Comparison of ENCODE assay signal across 16 cellular contexts in the genomic region with DNA sequence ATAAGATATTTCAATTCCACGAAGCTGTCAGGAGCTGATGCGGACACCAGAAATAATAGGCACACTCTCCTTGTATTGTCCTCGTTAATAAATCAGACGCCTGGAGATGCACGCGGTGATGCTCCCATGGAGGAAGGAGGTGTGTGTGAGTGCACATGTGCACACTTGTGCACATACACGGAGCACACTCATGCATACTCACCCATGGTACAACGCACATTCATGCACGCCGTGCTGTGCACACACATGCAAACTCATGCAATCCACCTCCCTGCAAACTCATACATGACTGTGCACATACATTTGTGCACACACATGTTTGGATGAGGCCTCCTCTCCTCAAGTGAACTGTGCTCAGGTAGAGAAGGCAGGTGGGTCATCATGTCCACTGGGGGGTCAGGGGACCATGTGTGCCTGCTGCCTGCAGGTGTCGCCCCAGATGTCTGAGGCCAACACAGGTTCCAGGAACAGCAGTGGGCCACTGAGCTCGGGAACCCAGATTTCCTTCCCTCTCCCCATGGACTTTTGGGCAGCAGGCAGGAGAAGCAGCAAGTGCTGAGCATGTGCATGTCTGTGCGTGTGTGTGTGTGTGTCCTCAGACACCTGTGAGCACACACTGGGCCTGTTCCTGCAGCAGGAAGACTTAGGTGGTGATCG.
A peak's percentile ranks its signal among the peaks of the same experiment; 100 is the strongest.
DNase-seq lines count a peak whose midpoint lies in the region; ATAC-seq, FAIRE-seq and TF ChIP-seq lines count a peak whose summit lies in the region.
"Had no signal": no experiment of that assay in that cellular context is flagged by ENCODE, and none has a peak within 500 bp of the region (broad histone marks: within the 10 kb centered on the region; RNA-seq: fewer than 3 reads in every experiment).

No MANE protein-coding gene starts in this region.

- H3K4me2 ChIP-seq in GM23338 (no peak overlapping the region), OCI-LY1 (ENCODE audit: low read length) (no peak overlapping the region)

- H2AFZ ChIP-seq in GM23338 (no peak overlapping the region), OCI-LY1 (ENCODE audit: low read length) (no peak overlapping the region)

- H3K27me3 Mint-ChIP-seq in GM23338 (ENCODE audit: insufficient read depth, low read depth, poor library complexity) (no peaks in the 10 kb centered on the region), glutamatergic neuron (ENCODE audit: unreplicated experiment) (peaks cover 9% of the 10 kb centered on the region)
- no peaks in the 10 kb centered on the region for H3K27me3 Mint-ChIP-seq in stimulated activated naive CD8-positive, alpha-beta T cell treated with anti-CD3 and anti-CD28 coated beads, Interleukin-15, amount 100 ng/mL, for 72 hours
- H3K27me3 Mint-ChIP-seq: stimulated activated naive CD8-positive, alpha-beta T cell treated with anti-CD3 and anti-CD28 coated beads, Interleukin-15, Interleukin-2, amounts not matched to agents 100 ng/mL and 50 ng/mL, for 24 hours had no signal

- no peaks in the 10 kb centered on the region for H4K20me1 ChIP-seq in GM23338 (replicated peaks; ENCODE audit: insufficient read depth)
- H4K20me1 ChIP-seq in OCI-LY1 (ENCODE audit: insufficient read depth, low read length), result no peaks in the 10 kb centered on the region

- no peak for FAIRE-seq in frontal cortex (lab: Jason Lieb, UNC)

- DNase-seq in GM23338 (ENCODE audit: low spot score), result peak; percentile 66
- DNase-seq in glutamatergic neuron, result no peak
- DNase-seq in stimulated activated naive CD8-positive, alpha-beta T cell treated with anti-CD3 and anti-CD28 coated beads, Interleukin-15, amount 100 ng/mL, for 72 hours, result no peak
- no peak for DNase-seq in cortex of kidney (lab: John Stamatoyannopoulos, UW)
- no peak for DNase-seq in frontal cortex (ENCODE audit: low spot score in 2 of 2)
- DNase-seq in ureter (ENCODE audit: low spot score), result no peak
- DNase-seq: activated CD4-positive, CD25-positive, alpha-beta regulatory T cell treated with anti-CD3 and anti-CD28 coated beads, Interleukin-2, amount 50 U/mL, for 72 hours; activated gamma-delta T cell; foreskin keratinocyte; NCI-H226; uterus had no signal

- H3F3A ChIP-seq in GM23338 (replicated peaks; ENCODE audit: low read depth) (no peaks in the 10 kb centered on the region), OCI-LY1 (ENCODE audit: insufficient read depth, low read length) (no peaks in the 10 kb centered on the region)

- peak; percentile 76 for ATAC-seq in GM23338
- ATAC-seq in stimulated activated naive CD8-positive, alpha-beta T cell treated with anti-CD3 and anti-CD28 coated beads, Interleukin-15, amount 100 ng/mL, for 72 hours, result no peak
- ATAC-seq: foreskin keratinocyte had no signal

- H3K9ac ChIP-seq in OCI-LY1 (ENCODE audit: low read length), result no peak overlapping the region

- H3K9me2 ChIP-seq in GM23338 (ENCODE audit: insufficient read depth), result no peaks in the 10 kb centered on the region
- no peaks in the 10 kb centered on the region for H3K9me2 ChIP-seq in OCI-LY1 (ENCODE audit: low read depth, low read length)

- peaks cover 7% of the 10 kb centered on the region for H3K4me1 ChIP-seq in GM23338 (ENCODE audit: insufficient read depth)
- no peaks in the 10 kb centered on the region for H3K4me1 ChIP-seq in OCI-LY1 (ENCODE audit: insufficient read depth, low read length, severe bottlenecking)
- H3K4me1 ChIP-seq: foreskin keratinocyte, SJSA1, uterus had no signal

- H3K36me3 Mint-ChIP-seq in GM23338 (ENCODE audit: low read depth), result no peaks in the 10 kb centered on the region
- H3K36me3 Mint-ChIP-seq in glutamatergic neuron (ENCODE audit: unreplicated experiment), result no peaks in the 10 kb centered on the region

- H3K4me1 Mint-ChIP-seq in GM23338 (peaks cover 21% of the 10 kb centered on the region), glutamatergic neuron (ENCODE audit: low read depth, unreplicated experiment) (peaks cover 26% of the 10 kb centered on the region)
- H3K4me1 Mint-ChIP-seq in stimulated activated naive CD8-positive, alpha-beta T cell treated with anti-CD3 and anti-CD28 coated beads, Interleukin-15, amount 100 ng/mL, for 72 hours, result peaks cover 7% of the 10 kb centered on the region

- H3K27ac ChIP-seq in 22Rv1 (no peak overlapping the region), GM23338 (ENCODE audit: low read depth) (no peak overlapping the region), OCI-LY1 (ENCODE audit: low read depth, low read length, poor library complexity, severe bottlenecking) (no peak overlapping the region)
- H3K27ac ChIP-seq: foreskin keratinocyte, SJSA1, uterus had no signal

- H3K27me3 ChIP-seq in GM23338 (ENCODE audit: insufficient read depth), result no peaks in the 10 kb centered on the region
- no peaks in the 10 kb centered on the region for H3K27me3 ChIP-seq in OCI-LY1 (ENCODE audit: insufficient read depth, low read length)

- H3K9me3 ChIP-seq in OCI-LY1 (ENCODE audit: low read length), result no peaks in the 10 kb centered on the region
- H3K9me3 ChIP-seq: SJSA1, uterus had no signal

- H3K79me2 ChIP-seq in GM23338 (replicated peaks; ENCODE audit: insufficient read depth) (no peaks in the 10 kb centered on the region), OCI-LY1 (ENCODE audit: insufficient read depth, low read length) (no peaks in the 10 kb centered on the region)

- H3K4me3 ChIP-seq in GM23338 (no peak overlapping the region), OCI-LY1 (ENCODE audit: low read depth, low read length, poor library complexity, severe bottlenecking) (no peak overlapping the region)
- H3K4me3 ChIP-seq: SJSA1, uterus had no signal

- H3K9me3 Mint-ChIP-seq in GM23338 (no peaks in the 10 kb centered on the region), glutamatergic neuron (ENCODE audit: unreplicated experiment) (peaks cover 3% of the 10 kb centered on the region)
- no peaks in the 10 kb centered on the region for H3K9me3 Mint-ChIP-seq in stimulated activated naive CD8-positive, alpha-beta T cell treated with anti-CD3 and anti-CD28 coated beads, Interleukin-15, amount 100 ng/mL, for 72 hours
- H3K9me3 Mint-ChIP-seq: IgD-negative memory B cell; stimulated activated naive CD8-positive, alpha-beta T cell treated with anti-CD3 and anti-CD28 coated beads, Interleukin-15, Interleukin-2, amounts not matched to agents 100 ng/mL and 50 ng/mL, for 24 hours had no signal

- H3K36me3 ChIP-seq in GM23338 (ENCODE audit: insufficient read depth) (no peaks in the 10 kb centered on the region), OCI-LY1 (ENCODE audit: insufficient read depth, low read length) (no peaks in the 10 kb centered on the region)
- H3K36me3 ChIP-seq: SJSA1, uterus had no signal

- 0 out of 2 replicates have a peak, but pooled peaks have one; percentile 18 for TF ChIP-seq CTCF in 22Rv1 (IDR thresholded peaks at IDR 0.05)
- TF ChIP-seq CTCF in GM23338 (conservative IDR thresholded peaks at IDR 0.05; ENCODE audit: low read depth in 2 of 2), result peak; percentile 60 to 83
- peak; percentile 48; the same call in 1 of the 2 replicates for TF ChIP-seq CTCF in OCI-LY1 (IDR thresholded peaks at IDR 0.05; ENCODE audit: low read length)
- TF ChIP-seq CTCF in glutamatergic neuron (IDR thresholded peaks at IDR 0.05; ENCODE audit: partially characterized antibody, unreplicated experiment), result no peak

- no peak overlapping the region for H3K4me3 Mint-ChIP-seq in GM23338
- no peak overlapping the region for H3K4me3 Mint-ChIP-seq in glutamatergic neuron (ENCODE audit: unreplicated experiment)
- no peak overlapping the region for H3K4me3 Mint-ChIP-seq in stimulated activated naive CD8-positive, alpha-beta T cell treated with anti-CD3 and anti-CD28 coated beads, Interleukin-15, amount 100 ng/mL, for 72 hours
- H3K4me3 Mint-ChIP-seq: IgD-negative memory B cell; stimulated activated naive CD8-positive, alpha-beta T cell treated with anti-CD3 and anti-CD28 coated beads, Interleukin-15, Interleukin-2, amounts not matched to agents 100 ng/mL and 50 ng/mL, for 24 hours had no signal

- peak overlapping the region; percentile 79; the same call in 1 of the 2 replicates for H3K27ac Mint-ChIP-seq in GM23338
- peak overlapping the region; percentile 73 for H3K27ac Mint-ChIP-seq in glutamatergic neuron (ENCODE audit: unreplicated experiment)
- no peak overlapping the region for H3K27ac Mint-ChIP-seq in stimulated activated naive CD8-positive, alpha-beta T cell treated with anti-CD3 and anti-CD28 coated beads, Interleukin-15, amount 100 ng/mL, for 72 hours
- H3K27ac Mint-ChIP-seq: IgD-negative memory B cell; stimulated activated naive CD8-positive, alpha-beta T cell treated with anti-CD3 and anti-CD28 coated beads, Interleukin-15, Interleukin-2, amounts not matched to agents 100 ng/mL and 50 ng/mL, for 24 hours had no signal

Comparison
In these comparisons a context has a peak if more than half of its experiments do, and no peak if none do; other contexts are left out.
1. H3K27ac Mint-ChIP-seq: peak in GM23338 (single experiment) and glutamatergic neuron (single experiment); none in stimulated activated naive CD8-positive, alpha-beta T cell treated with anti-CD3 and anti-CD28 coated beads, Interleukin-15, amount 100 ng/mL, for 72 hours (0 of 2).